Comparison of ENCODE assay signal across 1 cellular context in the genomic region with DNA sequence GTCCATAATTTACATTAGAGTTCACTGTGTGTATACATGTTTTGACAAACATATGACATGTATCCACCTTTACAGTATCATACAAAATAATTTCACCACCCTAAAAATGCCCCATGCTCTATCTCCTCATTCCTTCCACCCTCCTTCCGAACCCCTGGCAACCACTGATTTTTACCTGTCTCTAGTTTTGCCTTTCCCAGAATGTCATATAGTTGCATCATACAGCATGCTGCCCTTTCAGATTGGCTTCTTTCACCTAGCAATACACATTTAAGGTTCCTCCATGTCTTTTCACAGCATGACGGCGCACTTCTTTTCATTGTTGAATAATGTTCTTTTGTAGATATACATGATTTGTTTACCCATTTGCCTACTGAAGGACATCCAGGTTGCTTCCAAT.
A peak's percentile ranks its signal among the peaks of the same experiment; 100 is the strongest.
TF ChIP-seq lines count a peak whose summit lies in the region.

No MANE protein-coding gene starts in this region.

TF ChIP-seq in H1, 55 proteins besides CTCF, POLR2A, EP300 and RAD21 (continued from another document):
- TF ChIP-seq, protein P1, sequence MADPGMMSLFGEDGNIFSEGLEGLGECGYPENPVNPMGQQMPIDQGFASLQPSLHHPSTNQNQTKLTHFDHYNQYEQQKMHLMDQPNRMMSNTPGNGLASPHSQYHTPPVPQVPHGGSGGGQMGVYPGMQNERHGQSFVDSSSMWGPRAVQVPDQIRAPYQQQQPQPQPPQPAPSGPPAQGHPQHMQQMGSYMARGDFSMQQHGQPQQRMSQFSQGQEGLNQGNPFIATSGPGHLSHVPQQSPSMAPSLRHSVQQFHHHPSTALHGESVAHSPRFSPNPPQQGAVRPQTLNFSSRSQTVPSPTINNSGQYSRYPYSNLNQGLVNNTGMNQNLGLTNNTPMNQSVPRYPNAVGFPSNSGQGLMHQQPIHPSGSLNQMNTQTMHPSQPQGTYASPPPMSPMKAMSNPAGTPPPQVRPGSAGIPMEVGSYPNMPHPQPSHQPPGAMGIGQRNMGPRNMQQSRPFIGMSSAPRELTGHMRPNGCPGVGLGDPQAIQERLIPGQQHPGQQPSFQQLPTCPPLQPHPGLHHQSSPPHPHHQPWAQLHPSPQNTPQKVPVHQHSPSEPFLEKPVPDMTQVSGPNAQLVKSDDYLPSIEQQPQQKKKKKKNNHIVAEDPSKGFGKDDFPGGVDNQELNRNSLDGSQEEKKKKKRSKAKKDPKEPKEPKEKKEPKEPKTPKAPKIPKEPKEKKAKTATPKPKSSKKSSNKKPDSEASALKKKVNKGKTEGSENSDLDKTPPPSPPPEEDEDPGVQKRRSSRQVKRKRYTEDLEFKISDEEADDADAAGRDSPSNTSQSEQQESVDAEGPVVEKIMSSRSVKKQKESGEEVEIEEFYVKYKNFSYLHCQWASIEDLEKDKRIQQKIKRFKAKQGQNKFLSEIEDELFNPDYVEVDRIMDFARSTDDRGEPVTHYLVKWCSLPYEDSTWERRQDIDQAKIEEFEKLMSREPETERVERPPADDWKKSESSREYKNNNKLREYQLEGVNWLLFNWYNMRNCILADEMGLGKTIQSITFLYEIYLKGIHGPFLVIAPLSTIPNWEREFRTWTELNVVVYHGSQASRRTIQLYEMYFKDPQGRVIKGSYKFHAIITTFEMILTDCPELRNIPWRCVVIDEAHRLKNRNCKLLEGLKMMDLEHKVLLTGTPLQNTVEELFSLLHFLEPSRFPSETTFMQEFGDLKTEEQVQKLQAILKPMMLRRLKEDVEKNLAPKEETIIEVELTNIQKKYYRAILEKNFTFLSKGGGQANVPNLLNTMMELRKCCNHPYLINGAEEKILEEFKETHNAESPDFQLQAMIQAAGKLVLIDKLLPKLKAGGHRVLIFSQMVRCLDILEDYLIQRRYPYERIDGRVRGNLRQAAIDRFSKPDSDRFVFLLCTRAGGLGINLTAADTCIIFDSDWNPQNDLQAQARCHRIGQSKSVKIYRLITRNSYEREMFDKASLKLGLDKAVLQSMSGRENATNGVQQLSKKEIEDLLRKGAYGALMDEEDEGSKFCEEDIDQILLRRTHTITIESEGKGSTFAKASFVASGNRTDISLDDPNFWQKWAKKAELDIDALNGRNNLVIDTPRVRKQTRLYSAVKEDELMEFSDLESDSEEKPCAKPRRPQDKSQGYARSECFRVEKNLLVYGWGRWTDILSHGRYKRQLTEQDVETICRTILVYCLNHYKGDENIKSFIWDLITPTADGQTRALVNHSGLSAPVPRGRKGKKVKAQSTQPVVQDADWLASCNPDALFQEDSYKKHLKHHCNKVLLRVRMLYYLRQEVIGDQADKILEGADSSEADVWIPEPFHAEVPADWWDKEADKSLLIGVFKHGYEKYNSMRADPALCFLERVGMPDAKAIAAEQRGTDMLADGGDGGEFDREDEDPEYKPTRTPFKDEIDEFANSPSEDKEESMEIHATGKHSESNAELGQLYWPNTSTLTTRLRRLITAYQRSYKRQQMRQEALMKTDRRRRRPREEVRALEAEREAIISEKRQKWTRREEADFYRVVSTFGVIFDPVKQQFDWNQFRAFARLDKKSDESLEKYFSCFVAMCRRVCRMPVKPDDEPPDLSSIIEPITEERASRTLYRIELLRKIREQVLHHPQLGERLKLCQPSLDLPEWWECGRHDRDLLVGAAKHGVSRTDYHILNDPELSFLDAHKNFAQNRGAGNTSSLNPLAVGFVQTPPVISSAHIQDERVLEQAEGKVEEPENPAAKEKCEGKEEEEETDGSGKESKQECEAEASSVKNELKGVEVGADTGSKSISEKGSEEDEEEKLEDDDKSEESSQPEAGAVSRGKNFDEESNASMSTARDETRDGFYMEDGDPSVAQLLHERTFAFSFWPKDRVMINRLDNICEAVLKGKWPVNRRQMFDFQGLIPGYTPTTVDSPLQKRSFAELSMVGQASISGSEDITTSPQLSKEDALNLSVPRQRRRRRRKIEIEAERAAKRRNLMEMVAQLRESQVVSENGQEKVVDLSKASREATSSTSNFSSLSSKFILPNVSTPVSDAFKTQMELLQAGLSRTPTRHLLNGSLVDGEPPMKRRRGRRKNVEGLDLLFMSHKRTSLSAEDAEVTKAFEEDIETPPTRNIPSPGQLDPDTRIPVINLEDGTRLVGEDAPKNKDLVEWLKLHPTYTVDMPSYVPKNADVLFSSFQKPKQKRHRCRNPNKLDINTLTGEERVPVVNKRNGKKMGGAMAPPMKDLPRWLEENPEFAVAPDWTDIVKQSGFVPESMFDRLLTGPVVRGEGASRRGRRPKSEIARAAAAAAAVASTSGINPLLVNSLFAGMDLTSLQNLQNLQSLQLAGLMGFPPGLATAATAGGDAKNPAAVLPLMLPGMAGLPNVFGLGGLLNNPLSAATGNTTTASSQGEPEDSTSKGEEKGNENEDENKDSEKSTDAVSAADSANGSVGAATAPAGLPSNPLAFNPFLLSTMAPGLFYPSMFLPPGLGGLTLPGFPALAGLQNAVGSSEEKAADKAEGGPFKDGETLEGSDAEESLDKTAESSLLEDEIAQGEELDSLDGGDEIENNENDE (IDR thresholded peaks at IDR 0.05; ENCODE audit: insufficient replicate concordance, low read length) = no peak
- TF ChIP-seq POLR2AphosphoS5 (IDR thresholded peaks at IDR 0.05; ENCODE audit: low read depth, low read length) = peak; percentile 36
